Comparison of ENCODE assay signal across 8 cellular contexts in the genomic region with DNA sequence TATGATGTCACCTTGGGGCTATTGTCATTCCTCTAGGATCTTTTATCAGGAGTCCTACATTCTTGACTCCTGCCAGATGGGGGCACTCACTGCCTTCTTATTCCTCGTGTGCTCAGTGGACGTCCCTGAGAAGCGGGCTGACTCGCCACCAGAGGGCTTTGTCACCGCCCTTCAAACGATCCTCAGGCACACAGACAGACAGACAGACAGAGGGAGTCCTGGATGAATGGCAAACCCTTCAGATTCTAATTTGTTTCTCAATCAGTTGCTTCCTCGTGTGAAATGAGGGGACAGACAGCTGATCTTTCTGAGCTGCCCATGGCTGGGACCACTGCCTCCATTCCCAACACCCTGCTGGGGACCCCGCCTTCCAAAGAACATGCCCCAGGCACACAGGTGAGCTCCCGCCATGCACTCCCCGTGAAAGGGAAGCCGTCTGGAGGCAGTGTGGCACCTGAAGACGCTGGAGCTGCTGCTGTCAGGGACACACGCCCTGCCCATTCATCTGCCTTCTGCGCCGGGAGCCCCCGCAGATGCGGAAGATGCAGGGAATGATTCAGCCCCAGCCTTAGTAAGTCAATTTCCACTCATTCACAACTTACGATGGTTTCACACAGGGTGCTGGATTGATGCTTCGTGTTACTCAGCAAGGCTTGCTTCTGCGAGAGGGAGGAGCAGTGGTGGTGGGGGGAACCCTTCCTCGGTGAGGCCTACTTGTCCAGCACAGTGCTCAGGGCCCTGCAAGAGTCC. TPM values are rescaled to one million over a fixed set of nuclear protein-coding genes. Genes with fewer than 3 reads are reported as not detected.
A peak's percentile ranks its signal among the peaks of the same experiment; 100 is the strongest.
DNase-seq lines count a peak whose midpoint lies in the region; ATAC-seq and TF ChIP-seq lines count a peak whose summit lies in the region.

No MANE protein-coding gene starts in this region.

- intact Hi-C loops in transverse colon (cut with DNase I; ENCODE audit: low total_unique reads): loop anchor here (1.0 to 10.0 kb wide), 3 partner anchors 218 to 473 kb away; no protein-coding TSS in a partner anchor

- no peaks in the 10 kb centered on the region for H3K4me1 ChIP-seq in foreskin keratinocyte
- no peaks in the 10 kb centered on the region for H3K4me1 ChIP-seq in neuronal stem cell (ENCODE audit: control insufficient read depth in 2 of 2, insufficient read depth in 1 of 2, low read depth in 1 of 2, low read length in 2 of 2)
- H3K4me1 ChIP-seq in transverse colon: peaks cover 0 to 4% (median 3%) of the 10 kb centered on the region in 4 donors

- peak overlapping the region; percentile 86 for H2AK5ac ChIP-seq in neuronal stem cell (ENCODE audit: low read depth, low read length)

- no CpG with 5 or more reads among the region's 21 CpGs for WGBS in neuronal stem cell (ENCODE audit: extremely low coverage in 2 of 2, insufficient read length in 2 of 2, insufficient replicate concordance in 1 of 2), 2 donors
- 52% methylated on average over 20 of the region's 21 CpGs; no CpG with 5 or more reads in 1 of the 2 donors for WGBS in transverse colon (ENCODE audit: low coverage in 1 of 2), 2 donors

- no peak overlapping the region for H4K91ac ChIP-seq in neuronal stem cell (ENCODE audit: low read depth, low read length, poor library complexity)

- H3K4me3 ChIP-seq in neuronal stem cell (ENCODE audit: low read length in 2 of 2) (no peak overlapping the region), transverse colon (no peak overlapping the region)

- H3K9me3 ChIP-seq in neuronal stem cell (replicated peaks in 1 of 2; ENCODE audit: control insufficient read depth in 2 of 2, insufficient read depth in 1 of 2, low read depth in 1 of 2, low read length in 2 of 2): no peaks in the 10 kb centered on the region
- no peaks in the 10 kb centered on the region for H3K9me3 ChIP-seq in transverse colon

- no peak overlapping the region for H3K9ac ChIP-seq in neuronal stem cell (ENCODE audit: low read depth, low read length, poor library complexity)

- peak overlapping the region; percentile 24 for H2BK12ac ChIP-seq in neuronal stem cell (ENCODE audit: low read length)

- H2BK120ac ChIP-seq in neuronal stem cell (ENCODE audit: low read depth, low read length): no peak overlapping the region

- H3K23ac ChIP-seq in neuronal stem cell (ENCODE audit: low read depth, low read length, poor library complexity): peak overlapping the region; percentile 3

- peak overlapping the region; percentile 53 for H2AFZ ChIP-seq in neuronal stem cell (ENCODE audit: low read length)

- in situ Hi-C loops in transverse colon (cut with MboI; ENCODE audit: low pct_ligation_motif_present in 1 of 4, low pct_unique_long_range_greater_than_20kb in 1 of 4, low sequenced_read_pairs in 3 of 4): loop anchor here in 3 of 4 donors (5.0 to 25.0 kb wide), 4 partner anchors 213 to 458 kb away; no protein-coding TSS in a partner anchor

- H3K14ac ChIP-seq in neuronal stem cell (ENCODE audit: low read length): peak overlapping the region; percentile 14

- peak overlapping the region; percentile 40 for H2BK15ac ChIP-seq in neuronal stem cell (ENCODE audit: low read length)

- TF ChIP-seq POLR2A in transverse colon (IDR thresholded peaks at IDR 0.05): no peak

- H3K36me3 ChIP-seq in neuronal stem cell (replicated peaks in 1 of 2; ENCODE audit: control insufficient read depth in 2 of 2, insufficient read depth in 2 of 2, low read length in 2 of 2) (no peaks in the 10 kb centered on the region), transverse colon (no peaks in the 10 kb centered on the region)

- peak; percentile 88 for TF ChIP-seq CTCF in C4-2B (conservative IDR thresholded peaks at IDR 0.05)
- peak; percentile 91 for TF ChIP-seq CTCF in LNCAP (IDR thresholded peaks at IDR 0.05)
- peak; percentile 100 for TF ChIP-seq CTCF in foreskin keratinocyte (conservative IDR thresholded peaks at IDR 0.05)
- TF ChIP-seq CTCF in transverse colon (IDR thresholded peaks at IDR 0.05): peak; percentile 77 to 99 (median 86)

- peak; percentile 72 for ATAC-seq in GM19397 (IDR thresholded peaks at IDR 0.05; ENCODE audit: unreplicated experiment)
- ATAC-seq in foreskin keratinocyte: peak; percentile 92

- H3K27me3 ChIP-seq in foreskin keratinocyte: no peaks in the 10 kb centered on the region
- H3K27me3 ChIP-seq in neuronal stem cell (ENCODE audit: control insufficient read depth in 3 of 3, insufficient read depth in 3 of 3, low read depth in 1 of 3, low read length in 3 of 3): no peaks in the 10 kb centered on the region
- no peaks in the 10 kb centered on the region for H3K27me3 ChIP-seq in transverse colon

- no peak overlapping the region for H4K8ac ChIP-seq in neuronal stem cell (ENCODE audit: low read depth, low read length)

- DNase-seq in RKO (ENCODE audit: low spot score): peak; percentile 89
- DNase-seq in activated effector memory CD4-positive, alpha-beta T cell treated with Interleukin-2 at 50 U/mL for 16 hours: peak; percentile 42
- DNase-seq in foreskin keratinocyte: peak; percentile 52 to 79
- DNase-seq in neuronal stem cell (ENCODE audit: low spot score): peak; percentile 84
- DNase-seq in transverse colon: peak; percentile 86

- no peak for TF ChIP-seq EP300 in transverse colon (IDR thresholded peaks at IDR 0.05; ENCODE audit: low read depth)

- no peak overlapping the region for H3K4ac ChIP-seq in neuronal stem cell (ENCODE audit: low read length)

- H3K27ac ChIP-seq in C4-2B (no peak overlapping the region), foreskin keratinocyte (no peak overlapping the region), neuronal stem cell (replicated peaks; ENCODE audit: low read length) (no peak overlapping the region), transverse colon (peak overlapping the region in 2 of 4 donors; percentile 15 to 27)

- no peaks in the 10 kb centered on the region for H3K79me1 ChIP-seq in neuronal stem cell (ENCODE audit: low read depth, low read length)

- H3K18ac ChIP-seq in neuronal stem cell (ENCODE audit: low read length): peak overlapping the region; percentile 90

- H2BK5ac ChIP-seq in neuronal stem cell (ENCODE audit: low read length): no peak overlapping the region

- no peak overlapping the region for H3K4me2 ChIP-seq in neuronal stem cell (ENCODE audit: insufficient read depth, low read length, poor library complexity, severe bottlenecking)

RNA-seq across cellular contexts. Expression of a gene that starts 24.9 kb away (rescaled TPM):
- 20.9 and 29.2 TPM in 2 replicates for total RNA-seq in foreskin keratinocyte
- polyA plus RNA-seq in foreskin keratinocyte: 16.2 and 18.1 TPM in 2 replicates
- 24.7 TPM for polyA plus RNA-seq in neuronal stem cell (2013, experiment 1 of 2)
- polyA plus RNA-seq in neuronal stem cell (2013, experiment 2 of 2): 25.6 TPM
- total RNA-seq in transverse colon: 10 to 100 TPM; 10.2 to 26.6 (median 14.6) TPM
